In the genomic region with DNA sequence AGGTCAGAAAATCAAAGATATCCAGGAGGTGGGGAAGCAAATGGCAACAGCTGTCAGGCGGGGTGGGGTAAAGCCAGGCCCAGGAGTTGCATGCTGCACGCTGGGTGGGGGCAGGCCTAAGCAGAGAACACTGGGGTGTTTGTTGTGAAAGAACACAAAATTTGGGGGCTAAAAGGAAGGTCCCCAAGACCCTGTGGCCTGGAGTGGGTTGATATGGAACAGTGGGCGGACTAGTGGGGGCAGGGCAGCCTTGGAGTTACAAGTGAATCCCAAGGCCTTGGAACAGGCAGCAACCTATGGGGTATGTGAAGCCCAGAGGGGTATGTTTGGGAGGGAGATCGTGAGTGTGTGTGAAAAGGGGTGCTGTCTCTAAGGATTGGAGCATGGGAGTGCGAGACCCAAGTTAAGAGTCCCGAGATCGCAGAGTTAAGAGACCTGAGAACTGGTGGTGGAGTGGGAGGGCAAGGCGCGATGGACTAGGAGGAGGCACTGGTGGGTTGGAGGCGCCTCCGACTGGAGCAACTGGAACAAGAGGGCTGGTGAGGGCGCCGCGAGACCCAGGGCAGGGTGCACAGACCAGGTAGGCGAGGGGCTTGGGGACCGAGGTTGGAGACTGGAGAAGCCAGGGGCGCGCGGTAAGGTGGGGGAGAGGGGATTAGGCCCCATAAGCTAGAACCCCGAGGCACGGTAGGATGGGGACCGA, we compare ENCODE assay signal across 8 cellular contexts. TPM values are rescaled to one million over a fixed set of nuclear protein-coding genes. Genes with fewer than 3 reads are reported as not detected.
DNase-seq lines count a peak whose midpoint lies in the region; ATAC-seq and TF ChIP-seq lines count a peak whose summit lies in the region.

No MANE protein-coding gene starts in this region.

- ATAC-seq in HG02798 (IDR thresholded peaks at IDR 0.05; ENCODE audit: poor library complexity, unreplicated experiment): peak; percentile 8
- ATAC-seq in lower lobe of right lung: peak; percentile 40 to 49
- no peak for ATAC-seq in thoracic aorta (ENCODE audit: insufficient number of reproducible peaks, low FRiP score, low read depth)

- intact Hi-C loops in dendritic cell treated with granulocyte-macrophage colony-stimulating factor and Interleukin-4, amounts not matched to agents 40 ng/mL and 50 ng/mL, for 4 days (cut with micrococcal nuclease): loop anchor here (10.0 kb wide), 1 partner anchor 68 kb away; the partner anchor contains the start of gene PPP2R5D
- intact Hi-C loops in lower lobe of right lung (cut with DNase I): no loop called here

- peaks cover 76% of the 10 kb centered on the region for H3K36me3 Mint-ChIP-seq in dendritic cell treated with granulocyte-macrophage colony-stimulating factor and Interleukin-4, amounts not matched to agents 40 ng/mL and 50 ng/mL, for 4 days (ENCODE audit: low read depth)

- H3K27me3 ChIP-seq in SJCRH30 (no peaks in the 10 kb centered on the region), lower lobe of right lung (ENCODE audit: low read depth) (no peaks in the 10 kb centered on the region), thoracic aorta (replicated peaks; ENCODE audit: insufficient read depth) (no peaks in the 10 kb centered on the region)

- TF ChIP-seq CTCF in GM13976 (IDR thresholded peaks at IDR 0.05; ENCODE audit: borderline replicate concordance, control extremely low read depth, extremely low read depth, insufficient read depth, missing control alignments) (no peak), lower lobe of right lung (IDR thresholded peaks at IDR 0.05) (no peak), thoracic aorta (IDR thresholded peaks at IDR 0.05) (no peak)

- H3K27ac ChIP-seq in SJCRH30 (peak overlapping the region; percentile 85), lower lobe of right lung (peak overlapping the region; percentile 95), thoracic aorta (peak overlapping the region; percentile 81 to 89)

- DNase-seq in GM13976 (ENCODE audit: low spot score): peak; percentile 64
- DNase-seq in SJCRH30: peak; percentile 61 to 62
- DNase-seq in lower lobe of right lung: peak; percentile 56
- DNase-seq in thoracic aorta (ENCODE audit: low spot score): no peak
- no peak for DNase-seq in NCI-H2081 treated with DMSO at 0.1 percent for 48 hours (lab: John Stamatoyannopoulos, UW)
- DNase-seq in NCI-H2227 (lab: John Stamatoyannopoulos, UW; ENCODE audit: unreplicated experiment): no peak

- H3K4me3 ChIP-seq in SJCRH30 (peak overlapping the region; percentile 80), lower lobe of right lung (peak overlapping the region; percentile 86), thoracic aorta (peak overlapping the region; percentile 77)

- no peaks in the 10 kb centered on the region for H3K27me3 Mint-ChIP-seq in dendritic cell treated with granulocyte-macrophage colony-stimulating factor and Interleukin-4, amounts not matched to agents 40 ng/mL and 50 ng/mL, for 4 days

- H3K4me1 Mint-ChIP-seq in dendritic cell treated with granulocyte-macrophage colony-stimulating factor and Interleukin-4, amounts not matched to agents 40 ng/mL and 50 ng/mL, for 4 days (ENCODE audit: low read depth): peaks cover 39% of the 10 kb centered on the region

- H3K4me1 ChIP-seq in SJCRH30 (peaks cover 11% of the 10 kb centered on the region; the same call in 1 of the 2 replicates), lower lobe of right lung (peaks cover 15% of the 10 kb centered on the region), thoracic aorta (ENCODE audit: control insufficient read depth in 1 of 2, low read depth in 2 of 2) (peaks cover 5 to 28% of the 10 kb centered on the region in 2 donors)

- in situ Hi-C loops in GM13976 (cut with MboI; ENCODE audit: low sequenced_read_pairs, unreplicated experiment): no loop called here

- H3K36me3 ChIP-seq in SJCRH30: peaks cover 10% of the 10 kb centered on the region
- H3K36me3 ChIP-seq in lower lobe of right lung: peaks cover 64% of the 10 kb centered on the region
- H3K36me3 ChIP-seq in thoracic aorta: peaks cover 9% of the 10 kb centered on the region

- H3K4me3 Mint-ChIP-seq in dendritic cell treated with granulocyte-macrophage colony-stimulating factor and Interleukin-4, amounts not matched to agents 40 ng/mL and 50 ng/mL, for 4 days: peak overlapping the region; percentile 94

- H3K27ac Mint-ChIP-seq in dendritic cell treated with granulocyte-macrophage colony-stimulating factor and Interleukin-4, amounts not matched to agents 40 ng/mL and 50 ng/mL, for 4 days: peak overlapping the region; percentile 95

- H3K9me3 ChIP-seq in SJCRH30 (replicated peaks): no peaks in the 10 kb centered on the region
- no peaks in the 10 kb centered on the region for H3K9me3 ChIP-seq in lower lobe of right lung
- H3K9me3 ChIP-seq in thoracic aorta: no peaks in the 10 kb centered on the region

- H3K9me3 Mint-ChIP-seq in dendritic cell treated with granulocyte-macrophage colony-stimulating factor and Interleukin-4, amounts not matched to agents 40 ng/mL and 50 ng/mL, for 4 days: no peaks in the 10 kb centered on the region

RNA-seq across cellular contexts. Expression of gene CUL7, which starts 0.7 kb away (rescaled TPM):
- total RNA-seq in SJCRH30 (2014; rRNA removed; shearing (Covaris generic)): 14.8 and 15.2 TPM in 2 replicates
- total RNA-seq in lower lobe of right lung (16.1 TPM), thoracic aorta (10 to 100 TPM; 10.0 to 14.8 TPM)

RNA-seq across cellular contexts. Expression of gene MRPL2, which starts 6.2 kb away (rescaled TPM):
- total RNA-seq in SJCRH30 (2014; rRNA removed; shearing (Covaris generic)): 25.8 and 26.2 TPM in 2 replicates
- 40.1 TPM for total RNA-seq in lower lobe of right lung
- 10 to 100 TPM in 1 of 2 donors, 1 to 10 TPM in 1; 7.4 to 10.6 TPM for total RNA-seq in thoracic aorta

RNA-seq across cellular contexts. Expression of gene KLC4, which starts 6.4 kb away (rescaled TPM):
- total RNA-seq in SJCRH30 (2014; rRNA removed; shearing (Covaris generic)): 10.5 and 13.2 TPM in 2 replicates
- total RNA-seq in lower lobe of right lung: 45.2 TPM
- total RNA-seq in thoracic aorta: 10 to 100 TPM; 22.9 to 33.5 TPM

RNA-seq across cellular contexts. Expression of gene PTK7, which starts 23.1 kb away (rescaled TPM):
- 84.2 and 88.3 TPM in 2 replicates for total RNA-seq in SJCRH30 (2014; rRNA removed; shearing (Covaris generic))
- 81.0 TPM for total RNA-seq in lower lobe of right lung
- 1 to 10 TPM; 4.5 to 6.8 TPM for total RNA-seq in thoracic aorta

RNA-seq across cellular contexts. Expression of gene RRP36, which starts 31.6 kb away (rescaled TPM):
- 95.4 and 95.8 TPM in 2 replicates for total RNA-seq in SJCRH30 (2014; rRNA removed; shearing (Covaris generic))
- total RNA-seq in lower lobe of right lung: 35.3 TPM
- 10 to 100 TPM; 61.6 to 76.2 TPM for total RNA-seq in thoracic aorta

Comparison
In these comparisons a context has a peak if more than half of its experiments do, and no peak if none do; other contexts are left out.
1. DNase-seq: peak in GM13976 (single experiment), SJCRH30 (2 of 2) and lower lobe of right lung (single experiment); none in thoracic aorta (single experiment), NCI-H2081 treated with DMSO at 0.1 percent for 48 hours (single experiment) and NCI-H2227 (single experiment).
2. Peak in every context shown above with its lines, with median percentiles within 50 percentile points of each other: H3K27ac ChIP-seq and H3K4me3 ChIP-seq.